Comparison of ENCODE assay signal across 24 cellular contexts in the genomic region with DNA sequence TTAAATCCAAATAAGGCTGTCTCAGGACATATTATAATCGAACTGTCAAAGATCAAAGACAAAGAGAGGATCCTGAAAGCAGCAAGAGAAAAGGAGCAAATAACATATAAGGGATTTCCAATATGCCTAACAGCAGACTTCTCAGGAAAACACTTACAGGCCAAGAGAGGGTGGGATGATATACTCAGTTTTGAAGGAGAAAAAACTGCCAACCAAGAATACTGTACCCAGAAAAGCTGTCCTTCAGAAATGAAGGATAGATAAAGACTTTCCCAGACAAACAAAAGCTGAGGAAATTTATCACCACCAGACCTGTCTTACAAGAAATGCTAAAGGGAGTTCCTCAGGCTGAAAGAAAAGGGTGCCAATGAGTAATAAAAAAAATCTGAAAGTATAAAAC.
"Had no signal": no experiment of that assay in that cellular context is flagged by ENCODE, and none has a peak within 500 bp of the region (broad histone marks: within the 10 kb centered on the region; RNA-seq: fewer than 3 reads in every experiment).

No MANE protein-coding gene starts in this region.

- H3K4me3 ChIP-seq: stomach, suprapubic skin, testis, thoracic aorta, thyroid gland, tibial artery, tibial nerve, transverse colon, upper lobe of left lung, upper lobe of right lung, uterus, vagina had no signal

- DNase-seq: stimulated activated CD4-positive, alpha-beta T cell treated with anti-CD3 and anti-CD28 coated beads, Interleukin-2, amount 100 ng/mL, for 48 hours; stimulated activated CD4-positive, alpha-beta T cell treated with anti-CD3 and anti-CD28 coated beads, Interleukin-4, amount 100 ng/mL, for 1 hour; stimulated activated CD4-positive, alpha-beta T cell treated with anti-CD3 and anti-CD28 coated beads, Interleukin-4, amount 100 ng/mL, for 24 hours; stimulated activated CD4-positive, alpha-beta T cell treated with anti-CD3 and anti-CD28 coated beads, Interleukin-4, amount 100 ng/mL, for 4 hours; stimulated activated CD8-positive, alpha-beta memory T cell treated with anti-CD3 and anti-CD28 coated beads, Interleukin-4, amount 100 ng/mL, for 48 hours; stimulated activated naive B cell treated with anti-CD40 and anti-IgM and Interleukin-4, amounts not matched to agents 10 μg/mL and 1 μg/mL and 100 μg/mL, for 72 hours; stimulated activated naive CD4-positive, alpha-beta T cell; stimulated activated naive CD4-positive, alpha-beta T cell treated with Interleukin-2 at 50 U/mL for 16 hours; stimulated activated naive CD8-positive, alpha-beta T cell treated with anti-CD3 and anti-CD28 coated beads, Interleukin-15, amount 100 ng/mL, for 72 hours; stimulated activated naive CD8-positive, alpha-beta T cell treated with anti-CD3 and anti-CD28 coated beads, Interleukin-15, Interleukin-2, amounts not matched to agents 100 U/mL and 50 U/mL, for 24 hours; stomach; substantia nigra; testis; thyroid gland; tibial artery; transverse colon; trophoblast cell; upper lobe of left lung; upper lobe of right lung; uterus had no signal

- H3K4me1 ChIP-seq: stomach, suprapubic skin, testis, thyroid gland, tibial artery, tibial nerve, transverse colon, upper lobe of left lung, upper lobe of right lung, uterus, vagina had no signal

- H3K36me3 ChIP-seq: stomach, suprapubic skin, thoracic aorta, thyroid gland, tibial artery, tibial nerve, transverse colon, upper lobe of left lung, upper lobe of right lung, uterus, vagina had no signal

- H3K27ac ChIP-seq: stomach, suprapubic skin, testis, thoracic aorta, thyroid gland, tibial artery, tibial nerve, transverse colon, upper lobe of left lung, upper lobe of right lung, uterus, vagina had no signal

- H3K9me3 ChIP-seq: testis, thyroid gland had no signal
